Comparison of ENCODE assay signal across 12 cellular contexts in genomic region chr6:35810831-35811698, GRCh38. TPM values are rescaled to one million over a fixed set of nuclear protein-coding genes. Genes with fewer than 3 reads are reported as not detected.
DNase-seq lines count a peak whose midpoint lies in the region; ATAC-seq and TF ChIP-seq lines count a peak whose summit lies in the region.
"Had no signal": no experiment of that assay in that cellular context is flagged by ENCODE, and none has a peak within 500 bp of the region (broad histone marks: within the 10 kb centered on the region; RNA-seq: fewer than 3 reads in every experiment).

No MANE protein-coding gene starts in this region.

- peak overlapping the region; percentile 58 for H3K27ac ChIP-seq in ACC112 (ENCODE audit: low read depth, low read length)

- peak overlapping the region; percentile 80; the same call in 1 of the 2 replicates for H3K27ac Mint-ChIP-seq in HFFc6
- H3K27ac Mint-ChIP-seq: T-cell had no signal

- no peaks in the 10 kb centered on the region for H3K79me2 ChIP-seq in ACC112 (ENCODE audit: control insufficient read depth, insufficient read depth, low read length, unreplicated experiment)

- H3K9me3 Mint-ChIP-seq in HFFc6 = no peaks in the 10 kb centered on the region
- H3K9me3 Mint-ChIP-seq: T-cell had no signal

- peaks cover 8% of the 10 kb centered on the region; the same call in 1 of the 2 replicates for H3K27me3 ChIP-seq in ACC112 (ENCODE audit: insufficient read depth, low read length)

- peak overlapping the region; percentile 54 for H2AFZ ChIP-seq in ACC112 (ENCODE audit: low read length, unreplicated experiment)

- H3K36me3 ChIP-seq in ACC112 (ENCODE audit: insufficient read depth, low read length) = no peaks in the 10 kb centered on the region

- H3K27me3 Mint-ChIP-seq in HFFc6 (ENCODE audit: insufficient read depth) = peaks cover 20% of the 10 kb centered on the region

- DNase-seq in HFFc6 (peak; percentile 83), SK-N-DZ (ENCODE audit: low spot score) (peak; percentile 60), hepatic stellate cell (ENCODE audit: low spot score) (peak; percentile 34), COR-L47 (lab: John Stamatoyannopoulos, UW) (no peak), NCI-H446 (lab: John Stamatoyannopoulos, UW) (no peak), epidermal melanocyte (ENCODE audit: insufficient read length, low spot score) (no peak), left lobe of liver (ENCODE audit: low spot score) (no peak)
- DNase-seq: activated naive CD4-positive, alpha-beta T cell; DMS 273 treated with DMSO at 0.1 percent for 48 hours; T-cell had no signal

- H3K4me1 ChIP-seq in ACC112 (ENCODE audit: control insufficient read depth, insufficient read depth, low read length, unreplicated experiment) = peaks cover 14% of the 10 kb centered on the region

- H3K36me3 Mint-ChIP-seq in HFFc6 (ENCODE audit: low read depth) = no peaks in the 10 kb centered on the region
- H3K36me3 Mint-ChIP-seq: T-cell had no signal

- H3K4me1 Mint-ChIP-seq in HFFc6 (ENCODE audit: low read depth) = peaks cover 10% of the 10 kb centered on the region

- TF ChIP-seq CTCF in HFFc6 (IDR thresholded peaks at IDR 0.05) = no peak

- peak overlapping the region; percentile 59; the same call in 1 of the 2 replicates for H3K4me3 Mint-ChIP-seq in HFFc6
- H3K4me3 Mint-ChIP-seq: T-cell had no signal

- no peak overlapping the region for H3K4me3 ChIP-seq in ACC112 (ENCODE audit: low read depth, low read length)

- ATAC-seq in left lobe of liver = no peak

RNA-seq across cellular contexts. Expression of gene LHFPL5, which starts 5.9 kb away (rescaled TPM):
- total RNA-seq in HFFc6 (2021; fragmentation: NEBNext Ultra II Directional; extraction: Animal tissue kit (Norgen Biotek cat#: 25700)) = not detected
- polyA plus RNA-seq in SK-N-DZ (2014; cell fraction: cytosol; rRNA removed) = 0.23 and 0.47 TPM in 2 replicates
- polyA plus RNA-seq in SK-N-DZ (2014; cell fraction: nucleus; rRNA removed) = 0.22 and 0.68 TPM in 2 replicates
- total RNA-seq in left lobe of liver = not detected
- total RNA-seq: T-cell, urinary bladder had no signal
- polyA plus RNA-seq: urinary bladder had no signal

RNA-seq across cellular contexts. Expression of gene CLPS, which starts 13.9 kb away (rescaled TPM):
- total RNA-seq in HFFc6 (2021; fragmentation: NEBNext Ultra II Directional; extraction: Animal tissue kit (Norgen Biotek cat#: 25700)) = not detected
- polyA plus RNA-seq in SK-N-DZ (2014; cell fraction: cytosol; rRNA removed) = not detected in 2 replicates
- polyA plus RNA-seq in SK-N-DZ (2014; cell fraction: nucleus; rRNA removed) = not detected in 2 replicates
- 6.6 TPM for total RNA-seq in left lobe of liver
- total RNA-seq: urinary bladder had no signal

RNA-seq across cellular contexts. Expression of gene CLPSL1, which starts 30.2 kb away (rescaled TPM):
- not detected for total RNA-seq in HFFc6 (2021; fragmentation: NEBNext Ultra II Directional; extraction: Animal tissue kit (Norgen Biotek cat#: 25700))
- polyA plus RNA-seq in SK-N-DZ (2014; cell fraction: cytosol; rRNA removed) = not detected in 2 replicates
- not detected in 2 replicates for polyA plus RNA-seq in SK-N-DZ (2014; cell fraction: nucleus; rRNA removed)
- not detected for total RNA-seq in left lobe of liver
- total RNA-seq: T-cell, urinary bladder had no signal
- polyA plus RNA-seq: urinary bladder had no signal

RNA-seq across cellular contexts. Expression of gene CLPSL2, which starts 34.7 kb away (rescaled TPM):
- total RNA-seq in HFFc6 (2021; fragmentation: NEBNext Ultra II Directional; extraction: Animal tissue kit (Norgen Biotek cat#: 25700)) = not detected
- not detected in 2 replicates for polyA plus RNA-seq in SK-N-DZ (2014; cell fraction: cytosol; rRNA removed)
- polyA plus RNA-seq in SK-N-DZ (2014; cell fraction: nucleus; rRNA removed) = not detected in 2 replicates
- total RNA-seq in left lobe of liver = not detected
- total RNA-seq: T-cell, urinary bladder had no signal
- polyA plus RNA-seq: urinary bladder had no signal

Comparison
In these comparisons a context has a peak if more than half of its experiments do, and no peak if none do; other contexts are left out.
1. DNase-seq: peak in HFFc6 (single experiment), SK-N-DZ (single experiment) and hepatic stellate cell (single experiment); none in COR-L47 (single experiment), NCI-H446 (0 of 2), epidermal melanocyte (single experiment) and left lobe of liver (single experiment).